Comparison of ENCODE assay signal across 28 cellular contexts in genomic region chrX:136211766-136212556, GRCh38. TPM values are rescaled to one million over a fixed set of nuclear protein-coding genes. Genes with fewer than 3 reads are reported as not detected.
A peak's percentile ranks its signal among the peaks of the same experiment; 100 is the strongest.
DNase-seq lines count a peak whose midpoint lies in the region; ATAC-seq, FAIRE-seq and TF ChIP-seq lines count a peak whose summit lies in the region.
"Had no signal": no experiment of that assay in that cellular context is flagged by ENCODE, and none has a peak within 500 bp of the region (broad histone marks: within the 10 kb centered on the region; RNA-seq: fewer than 3 reads in every experiment).

No MANE protein-coding gene starts in this region.

- no peak overlapping the region for H2BK12ac ChIP-seq in H1 (ENCODE audit: low read depth, low read length)

- H3K4me2 ChIP-seq in H1 (ENCODE audit: insufficient read depth in 1 of 2, low read depth in 2 of 2, low read length in 2 of 2), result no peak overlapping the region

- H3K4ac ChIP-seq in H1 (replicated peaks; ENCODE audit: insufficient read length, low read depth, low read length), result no peak overlapping the region

- peaks cover 57% of the 10 kb centered on the region for H3K4me1 Mint-ChIP-seq in HFFc6 (ENCODE audit: low read depth)
- no peaks in the 10 kb centered on the region for H3K4me1 Mint-ChIP-seq in natural killer cell treated with Interleukin-12 subunit alpha and Interleukin-12 subunit beta and Interleukin-15 and Interleukin-18, amount 100 ng/mL, for 72 hours (ENCODE audit: low read depth in 2 of 2)
- peaks cover 0 to 7% (median 4%) of the 10 kb centered on the region in 4 donors for H3K4me1 Mint-ChIP-seq in CD4-positive, alpha-beta memory T cell

- H3K4me3 ChIP-seq in H1 (ENCODE audit: extremely low read depth in 1 of 4, insufficient read depth in 2 of 4, low read depth in 3 of 4, low read length in 4 of 4), result no peak overlapping the region
- no peak overlapping the region for H3K4me3 ChIP-seq in right cardiac atrium (ENCODE audit: low read length)
- H3K4me3 ChIP-seq in stomach, result no peak overlapping the region
- H3K4me3 ChIP-seq in mucosa of descending colon, result no peak overlapping the region
- no peak overlapping the region for H3K4me3 ChIP-seq in CD4-positive, alpha-beta memory T cell (ENCODE audit: low read length in 2 of 2)
- H3K4me3 ChIP-seq: adrenal gland, cardiac muscle cell, HAP-1, ovary, right lobe of liver had no signal

- H2BK120ac ChIP-seq in H1 (replicated peaks; ENCODE audit: low read depth, low read length), result no peak overlapping the region

- H3K9me3 Mint-ChIP-seq in HFFc6, result no peaks in the 10 kb centered on the region
- no peaks in the 10 kb centered on the region for H3K9me3 Mint-ChIP-seq in natural killer cell treated with Interleukin-12 subunit alpha and Interleukin-12 subunit beta and Interleukin-15 and Interleukin-18, amount 100 ng/mL, for 72 hours
- no peaks in the 10 kb centered on the region for H3K9me3 Mint-ChIP-seq in CD4-positive, alpha-beta memory T cell
- H3K9me3 Mint-ChIP-seq: naive B cell had no signal

- H3K18ac ChIP-seq in H1 (ENCODE audit: extremely low read depth, low read length), result no peak overlapping the region

- H3K79me1 ChIP-seq in H1 (ENCODE audit: low read depth, low read length), result no peaks in the 10 kb centered on the region

- no peak overlapping the region for H2AK5ac ChIP-seq in H1 (ENCODE audit: low read depth, low read length)

- intact Hi-C loops in right cardiac atrium (cut with DNase I), result loop anchor here in 1 of 4 donors (5.0 kb wide), 1 partner anchor 185 kb away; no protein-coding TSS in a partner anchor
- intact Hi-C loops in stomach (cut with DNase I; ENCODE audit: low total_unique reads), result no loop called here
- intact Hi-C loops in mucosa of descending colon (cut with DNase I, micrococcal nuclease), result no loop called here
- intact Hi-C loops in CD4-positive, alpha-beta memory T cell (cut with micrococcal nuclease), result no loop called here

- no peak overlapping the region for H3K14ac ChIP-seq in H1 (ENCODE audit: insufficient read length)

- WGBS in H1 (ENCODE audit: extremely low coverage in 1 of 2, insufficient coverage in 1 of 2, insufficient read length in 1 of 2, insufficient replicate concordance in 2 of 2, low coverage in 1 of 2, low lambda C conversion rate in 2 of 2, missing lambda C conversion rate in 1 of 2), 2 experiments, result 89% methylated on average over 7 of the region's 11 CpGs; no CpG with 5 or more reads in 1 of the 2 experiments
- 62% methylated on average over 11 of the region's 11 CpGs for WGBS in right cardiac atrium
- 61 to 85% (median 78%) methylated on average over 8 to 11 of the region's 11 CpGs for WGBS in stomach, 5 donors

- CTCF ChIA-PET in H1 (lab: Charles Lee; ENCODE audit: partially characterized antibody), result no interaction called here
- CTCF ChIA-PET in CD4-positive, alpha-beta memory T cell (lab: Charles Lee; ENCODE audit: partially characterized antibody), result interaction anchor here (1.4 to 3.3 kb wide), 2 partner anchors 183 kb away, joined by 5 to 53 read pairs; no protein-coding TSS in a partner anchor

- TF ChIP-seq CTCF in HFFc6 (IDR thresholded peaks at IDR 0.05), result no peak
- no peak for TF ChIP-seq CTCF in H1 (IDR thresholded peaks at IDR 0.05; ENCODE audit: control extremely low read depth in 1 of 3, insufficient read depth in 1 of 3, low read depth in 1 of 3, low read length in 3 of 3)
- no peak for TF ChIP-seq CTCF in stomach (IDR thresholded peaks at IDR 0.05)
- TF ChIP-seq CTCF in mucosa of descending colon (IDR thresholded peaks at IDR 0.05), result no peak

- no peaks in the 10 kb centered on the region for H3K23me2 ChIP-seq in H1 (ENCODE audit: low read depth, low read length)

- H3K4me1 ChIP-seq in H1 (replicated peaks in 1 of 4; ENCODE audit: control insufficient read depth in 3 of 4, insufficient read depth in 4 of 4, low read length in 3 of 4) (peaks cover 0 to 2% (median 1%) of the 10 kb centered on the region in 4 experiments; a peak in 2 of 7 replicates), right cardiac atrium (ENCODE audit: control insufficient read depth, insufficient read depth, low read length) (peaks cover 2% of the 10 kb centered on the region), stomach (peaks cover 0 to 16% (median 9%) of the 10 kb centered on the region in 4 donors), mucosa of descending colon (ENCODE audit: low read depth) (no peaks in the 10 kb centered on the region)
- peaks cover 3% of the 10 kb centered on the region for H3K4me1 ChIP-seq in CD4-positive, alpha-beta memory T cell (ENCODE audit: insufficient read depth, low read length)
- H3K4me1 ChIP-seq: adrenal gland, right lobe of liver had no signal

- H3K36me3 Mint-ChIP-seq in HFFc6 (ENCODE audit: low read depth), result peaks cover 18% of the 10 kb centered on the region
- no peaks in the 10 kb centered on the region for H3K36me3 Mint-ChIP-seq in natural killer cell treated with Interleukin-12 subunit alpha and Interleukin-12 subunit beta and Interleukin-15 and Interleukin-18, amount 100 ng/mL, for 72 hours
- H3K36me3 Mint-ChIP-seq in CD4-positive, alpha-beta memory T cell, result peaks cover 5 to 27% of the 10 kb centered on the region in 2 donors
- H3K36me3 Mint-ChIP-seq: naive B cell had no signal

- H4K5ac ChIP-seq in H1 (ENCODE audit: insufficient read length, low read depth, low read length), result no peak overlapping the region

- H4K20me1 ChIP-seq in H1 (replicated peaks in 1 of 2; ENCODE audit: control insufficient read depth in 1 of 2, insufficient read depth in 2 of 2, low read length in 2 of 2), result peaks cover 0 to 3% of the 10 kb centered on the region in 2 experiments

- no peak overlapping the region for H3K23ac ChIP-seq in H1 (ENCODE audit: insufficient read length)

- peak overlapping the region; percentile 91 for H3K27ac Mint-ChIP-seq in HFFc6
- no peak overlapping the region for H3K27ac Mint-ChIP-seq in natural killer cell treated with Interleukin-12 subunit alpha and Interleukin-12 subunit beta and Interleukin-15 and Interleukin-18, amount 100 ng/mL, for 72 hours
- no peak overlapping the region for H3K27ac Mint-ChIP-seq in CD4-positive, alpha-beta memory T cell

- no peak for DNase-seq in HFFc6
- DNase-seq in H1 (ENCODE audit: low read depth in 1 of 2, low spot score in 2 of 2), result no peak
- DNase-seq in right cardiac atrium, result peak in 1 of 3 donors; percentile 42
- no peak for DNase-seq in stomach
- no peak for DNase-seq in natural killer cell treated with Interleukin-12 subunit alpha and Interleukin-12 subunit beta and Interleukin-15 and Interleukin-18, amount 100 ng/mL, for 72 hours (ENCODE audit: low spot score)
- no peak for DNase-seq in mucosa of descending colon
- no peak for DNase-seq in CD4-positive, alpha-beta memory T cell
- DNase-seq: activated CD4-positive, alpha-beta T cell treated with anti-CD3 and anti-CD28 coated beads for 1 hour; activated CD8-positive, alpha-beta T cell treated with anti-CD3 and anti-CD28 coated beads, Interleukin-2, amount 10 ng/mL, durations not matched to agents 7 days and 5 days; activated T-cell treated with anti-CD3 and anti-CD28 coated beads, Interleukin-2, amount 50 U/mL, for 1 hour; adrenal gland; EL; foreskin fibroblast; hypothalamus; naive B cell; NCI-H1694 treated with DMSO at 0.1 percent for 48 hours; NCI-H2227 treated with DMSO at 0.1 percent for 48 hours; NCI-H748 treated with DMSO at 0.1 percent for 48 hours; OCI-M1; ovary; right lobe of liver; SHP77 treated with DMSO at 0.1 percent for 48 hours had no signal

- H4K8ac ChIP-seq in H1 (ENCODE audit: extremely low read depth, insufficient read depth, low read length), result no peak overlapping the region

- TF ChIP-seq EP300 in H1 (IDR thresholded peaks at IDR 0.05; ENCODE audit: borderline replicate concordance in 1 of 2, low read depth in 2 of 2, low read length in 2 of 2) (no peak), stomach (IDR thresholded peaks at IDR 0.05) (no peak)

- H3K27me3 ChIP-seq in H1 (replicated peaks in 1 of 4; ENCODE audit: control insufficient read depth in 3 of 4, extremely low read depth in 1 of 4, insufficient read depth in 3 of 4, low read length in 3 of 4), result no peaks in the 10 kb centered on the region
- no peaks in the 10 kb centered on the region for H3K27me3 ChIP-seq in right cardiac atrium (ENCODE audit: control insufficient read depth, insufficient read depth)
- H3K27me3 ChIP-seq in stomach, result no peaks in the 10 kb centered on the region
- H3K27me3 ChIP-seq in CD4-positive, alpha-beta memory T cell (ENCODE audit: insufficient read depth, low read length), result no peaks in the 10 kb centered on the region
- H3K27me3 ChIP-seq: cardiac muscle cell, ovary, right lobe of liver had no signal

- POLR2A ChIA-PET in H1 (lab: Charles Lee; ENCODE audit: partially characterized antibody), result no interaction called here
- POLR2A ChIA-PET in CD4-positive, alpha-beta memory T cell (lab: Charles Lee; ENCODE audit: partially characterized antibody), result no interaction called here

- peaks cover 0 to 28% (median 2%) of the 10 kb centered on the region in 4 experiments; a peak in 4 of 8 replicates for H3K36me3 ChIP-seq in H1 (ENCODE audit: control insufficient read depth in 2 of 4, insufficient read depth in 4 of 4, low read length in 3 of 4)
- peaks cover 0 to 23% (median 14%) of the 10 kb centered on the region in 4 donors for H3K36me3 ChIP-seq in stomach
- H3K36me3 ChIP-seq in mucosa of descending colon (ENCODE audit: low read depth), result no peaks in the 10 kb centered on the region
- no peaks in the 10 kb centered on the region for H3K36me3 ChIP-seq in CD4-positive, alpha-beta memory T cell (ENCODE audit: insufficient read depth, low read length)
- H3K36me3 ChIP-seq: adrenal gland, cardiac muscle cell, ovary, right lobe of liver had no signal

- H3K9me3 ChIP-seq in H1 (ENCODE audit: insufficient read depth in 2 of 2, low read depth in 1 of 2, low read length in 1 of 2) (no peaks in the 10 kb centered on the region), right cardiac atrium (ENCODE audit: control insufficient read depth, low read length) (no peaks in the 10 kb centered on the region), stomach (no peaks in the 10 kb centered on the region), mucosa of descending colon (no peaks in the 10 kb centered on the region)
- no peaks in the 10 kb centered on the region for H3K9me3 ChIP-seq in CD4-positive, alpha-beta memory T cell (ENCODE audit: control insufficient read depth in 1 of 2, low read length in 2 of 2)
- H3K9me3 ChIP-seq: adrenal gland, HAP-1, ovary, right lobe of liver had no signal

- no peak overlapping the region for H3K56ac ChIP-seq in H1 (replicated peaks; ENCODE audit: insufficient read length, low read depth, low read length)

- TF ChIP-seq POLR2A in H1 (IDR thresholded peaks at IDR 0.05; ENCODE audit: control extremely low read depth in 1 of 2, low read depth in 2 of 2, low read length in 2 of 2) (no peak), stomach (IDR thresholded peaks at IDR 0.05) (no peak)

- H2AFZ ChIP-seq in H1 (ENCODE audit: low read length), result no peak overlapping the region

- TF ChIP-seq RAD21 in H1 (IDR thresholded peaks at IDR 0.05 in 1 of 2, conservative IDR thresholded peaks at IDR 0.05 in 1 of 2; ENCODE audit: low read depth in 2 of 2, low read length in 2 of 2), result peak; percentile 9 to 23; a peak in 3 of 4 replicates

- H3K27ac ChIP-seq in H1 (ENCODE audit: low read depth, low read length), result no peak overlapping the region
- peak overlapping the region; percentile 36 for H3K27ac ChIP-seq in right cardiac atrium (ENCODE audit: low read length)
- H3K27ac ChIP-seq in stomach, result peak overlapping the region in 4 of 5 donors; percentile 14 to 84 (median 40)
- no peak overlapping the region for H3K27ac ChIP-seq in CD4-positive, alpha-beta memory T cell (ENCODE audit: low read depth, low read length)
- H3K27ac ChIP-seq: cardiac muscle cell, ovary, right lobe of liver had no signal

- FAIRE-seq in H1 (lab: Jason Lieb, UNC), result no peak
- FAIRE-seq: islet of Langerhans, TTC549 had no signal

- no peaks in the 10 kb centered on the region for H3K79me2 ChIP-seq in H1 (ENCODE audit: control insufficient read depth in 1 of 2, insufficient read depth in 2 of 2, low read length in 2 of 2)

- H3K9ac ChIP-seq in H1 (replicated peaks in 1 of 4; ENCODE audit: extremely low read depth in 1 of 4, low read depth in 3 of 4, low read length in 3 of 4), result no peak overlapping the region

- H3K27me3 Mint-ChIP-seq in HFFc6 (ENCODE audit: insufficient read depth), result peaks cover 2% of the 10 kb centered on the region
- H3K27me3 Mint-ChIP-seq in natural killer cell treated with Interleukin-12 subunit alpha and Interleukin-12 subunit beta and Interleukin-15 and Interleukin-18, amount 100 ng/mL, for 72 hours, result peaks cover 0 to 4% of the 10 kb centered on the region in 2 donors
- no peaks in the 10 kb centered on the region for H3K27me3 Mint-ChIP-seq in CD4-positive, alpha-beta memory T cell
- H3K27me3 Mint-ChIP-seq: naive B cell had no signal

- no peak overlapping the region; the same call in 1 of the 2 replicates for H2BK5ac ChIP-seq in H1 (ENCODE audit: low read depth, low read length)

- H4K91ac ChIP-seq in H1 (replicated peaks; ENCODE audit: insufficient read length, low read length), result no peak overlapping the region

- no peak overlapping the region for H2BK15ac ChIP-seq in H1 (ENCODE audit: low read length)

- H2BK20ac ChIP-seq in H1 (ENCODE audit: low read length), result no peak overlapping the region

- peak; percentile 5 to 18 for ATAC-seq in right cardiac atrium
- no peak for ATAC-seq in natural killer cell treated with Interleukin-12 subunit alpha and Interleukin-12 subunit beta and Interleukin-15 and Interleukin-18, amount 100 ng/mL, for 72 hours
- no peak for ATAC-seq in mucosa of descending colon
- ATAC-seq in GM21825 (IDR thresholded peaks at IDR 0.05; ENCODE audit: unreplicated experiment), result no peak
- ATAC-seq: activated CD8-positive, alpha-beta T cell treated with anti-CD3 and anti-CD28 coated beads, Interleukin-2, amount 10 ng/mL, durations not matched to agents 7 days and 5 days; right lobe of liver had no signal

- H3K4me3 Mint-ChIP-seq in HFFc6, result no peak overlapping the region
- no peak overlapping the region for H3K4me3 Mint-ChIP-seq in natural killer cell treated with Interleukin-12 subunit alpha and Interleukin-12 subunit beta and Interleukin-15 and Interleukin-18, amount 100 ng/mL, for 72 hours
- H3K4me3 Mint-ChIP-seq in CD4-positive, alpha-beta memory T cell, result no peak overlapping the region
- H3K4me3 Mint-ChIP-seq: activated CD8-positive, alpha-beta T cell treated with anti-CD3 and anti-CD28 coated beads, Interleukin-2, amount 10 ng/mL, durations not matched to agents 7 days and 5 days; CD14-positive monocyte had no signal

RNA-seq across cellular contexts. Expression of gene MAP7D3, which starts 39.2 kb away (rescaled TPM):
- 10 to 100 TPM; 26.9 to 30.5 (median 28.7) TPM for total RNA-seq in HFFc6 (2021; fragmentation: NEBNext Ultra II Directional; extraction: Animal tissue kit (Norgen Biotek cat#: 25700))
- total RNA-seq in H1 (2021; fragmentation: NEBNext Ultra II Directional; extraction: Animal tissue kit (Norgen Biotek cat#: 25700)), result 19.2 and 19.6 TPM in 2 replicates
- polyA plus RNA-seq in H1 (2011; rRNA removed), result 3.8 and 4.8 TPM in 2 replicates
- polyA plus RNA-seq in H1 (2011; cell fraction: cytosol; rRNA removed), result 7.0 TPM
- polyA plus RNA-seq in H1 (2011; cell fraction: nucleus; rRNA removed), result 9.9 TPM
- 12.2 to 21.1 TPM (median 13.1 TPM) in 4 replicates for polyA plus RNA-seq in H1 (2012, experiment 1 of 2)
- 1.2 TPM for polyA plus RNA-seq in H1 (2012, experiment 2 of 2)
- 38.0 TPM for polyA plus RNA-seq in H1 (2013, experiment 1 of 2)
- polyA plus RNA-seq in H1 (2013, experiment 2 of 2), result 36.9 TPM
- polyA minus RNA-seq in H1 (2011; rRNA and poly(A)+ RNA removed), result 9.5 and 10.1 TPM in 2 replicates
- 6.6 TPM for polyA minus RNA-seq in H1 (2011; cell fraction: cytosol; rRNA and poly(A)+ RNA removed)
- polyA minus RNA-seq in H1 (2011; cell fraction: nucleus; rRNA and poly(A)+ RNA removed), result 15.8 TPM
- total RNA-seq in right cardiac atrium, result 10 to 100 TPM in 3 of 4 donors, 1 to 10 TPM in 1; 8.7 to 13.8 (median 12.0) TPM
- 5.9 TPM for polyA plus RNA-seq in right cardiac atrium
- total RNA-seq in stomach, result 10 to 100 TPM in 2 of 5 donors, 1 to 10 TPM in 3; 2.2 to 14.1 (median 9.9) TPM
- polyA plus RNA-seq in stomach, result 1 to 10 TPM; 2.4 to 3.7 (median 3.1) TPM
- 10 to 100 TPM in 1 of 2 donors, 1 to 10 TPM in 1; 9.5 to 13.5 TPM for total RNA-seq in natural killer cell treated with Interleukin-12 subunit alpha and Interleukin-12 subunit beta and Interleukin-15 and Interleukin-18, amount 100 ng/mL, for 72 hours
- 10 to 100 TPM in 1 of 3 donors, 1 to 10 TPM in 2; 2.8 to 11.1 (median 4.4) TPM for total RNA-seq in mucosa of descending colon
- 10 to 100 TPM in 1 of 2 experiments, 1 to 10 TPM in 1; 8.5 to 10.1 TPM for total RNA-seq in CD4-positive, alpha-beta memory T cell
- polyA plus RNA-seq in CD4-positive, alpha-beta memory T cell, result 1 to 10 TPM; 2.4 to 7.9 TPM

Comparison
In these comparisons a context has a peak if more than half of its experiments do, and no peak if none do; other contexts are left out.
1. H3K27ac ChIP-seq: peak in right cardiac atrium (single experiment) and stomach (4 of 5); none in H1 (single experiment) and CD4-positive, alpha-beta memory T cell (single experiment).
2. ATAC-seq: peak in right cardiac atrium (2 of 2); none in natural killer cell treated with Interleukin-12 subunit alpha and Interleukin-12 subunit beta and Interleukin-15 and Interleukin-18, amount 100 ng/mL, for 72 hours (0 of 2), mucosa of descending colon (single experiment) and GM21825 (single experiment).